In the genomic region with DNA sequence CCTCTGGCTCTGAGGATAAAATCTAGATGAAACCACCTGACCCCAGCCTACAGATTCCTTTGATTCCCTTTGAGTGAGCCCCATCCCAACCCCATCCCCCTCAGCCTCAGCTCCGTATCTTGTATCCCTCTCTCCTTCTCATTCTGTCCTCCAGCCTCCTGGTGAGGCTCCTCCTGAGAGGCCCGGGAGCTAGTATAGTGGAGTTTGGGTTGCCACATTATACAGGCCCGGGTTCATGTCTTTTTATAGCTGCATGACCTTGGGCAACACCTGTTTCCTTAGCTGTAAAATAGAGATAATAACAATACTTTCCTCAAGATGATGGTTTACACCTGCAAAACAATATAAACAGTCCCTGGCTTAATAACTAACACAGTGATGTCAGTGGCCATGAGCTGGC, we compare ENCODE assay signal across 19 cellular contexts.
DNase-seq lines count a peak whose midpoint lies in the region; TF ChIP-seq lines count a peak whose summit lies in the region.
"Had no signal": no experiment of that assay in that cellular context is flagged by ENCODE, and none has a peak within 500 bp of the region (broad histone marks: within the 10 kb centered on the region; RNA-seq: fewer than 3 reads in every experiment).

No MANE protein-coding gene starts in this region.

- H3K4me3 ChIP-seq in colonic mucosa (no peak overlapping the region), mucosa of rectum (ENCODE audit: low read length in 2 of 2) (no peak overlapping the region)
- H3K4me3 ChIP-seq: A549, BLaER1, GM12878, GM23248 had no signal

- H3K27me3 ChIP-seq in colonic mucosa (no peaks in the 10 kb centered on the region), mucosa of rectum (ENCODE audit: control insufficient read depth in 2 of 2, insufficient read depth in 2 of 2, low read length in 2 of 2) (no peaks in the 10 kb centered on the region)
- H3K27me3 ChIP-seq: BLaER1 had no signal

- TF ChIP-seq CTCF in colonic mucosa (IDR thresholded peaks at IDR 0.05), result no peak

- intact Hi-C loops in colonic mucosa (cut with DNase I), result no loop called here

- no peaks in the 10 kb centered on the region for H3K9me3 ChIP-seq in colonic mucosa
- no peaks in the 10 kb centered on the region for H3K9me3 ChIP-seq in mucosa of rectum (ENCODE audit: control insufficient read depth in 2 of 2, low read length in 2 of 2)
- H3K9me3 ChIP-seq: A549, BLaER1 had no signal

- no peaks in the 10 kb centered on the region for H3K36me3 ChIP-seq in colonic mucosa
- H3K36me3 ChIP-seq in mucosa of rectum (ENCODE audit: control insufficient read depth in 2 of 2, insufficient read depth in 2 of 2, low read length in 2 of 2), result no peaks in the 10 kb centered on the region
- H3K36me3 ChIP-seq: BLaER1 had no signal

- DNase-seq in NCI-H2171 treated with DMSO at 0.1 percent for 48 hours (lab: John Stamatoyannopoulos, UW), result peak; percentile 10
- DNase-seq in NCI-H2171 (lab: John Stamatoyannopoulos, UW), result no peak
- DNase-seq in NCI-H146 treated with DMSO at 0.1 percent for 48 hours (lab: John Stamatoyannopoulos, UW; ENCODE audit: unreplicated experiment), result peak; percentile 22
- DNase-seq in colonic mucosa, result peak; percentile 61
- no peak for DNase-seq in NCI-H526 treated with DMSO at 0.1 percent for 48 hours (lab: John Stamatoyannopoulos, UW)
- no peak for DNase-seq in SK-N-DZ (ENCODE audit: low spot score)
- no peak for DNase-seq in GF-D8 (lab: John Stamatoyannopoulos, UW)
- DNase-seq: CD8-positive, alpha-beta T cell; GM23248; MM.1S; NCI-H187; NCI-H524; NK-92 treated with Interleukin-12 subunit alpha and Interleukin-12 subunit beta, amount 100 ng/mL, for 24 hours; SW 1271; T-helper 2 cell had no signal

- peaks cover 21% of the 10 kb centered on the region for H3K4me1 ChIP-seq in colonic mucosa
- peaks cover 38 to 65% of the 10 kb centered on the region in 2 donors for H3K4me1 ChIP-seq in mucosa of rectum (ENCODE audit: control insufficient read depth in 2 of 2, insufficient read depth in 2 of 2, low read length in 2 of 2)
- H3K4me1 ChIP-seq: BLaER1 had no signal

- H3K9ac ChIP-seq in colonic mucosa (ENCODE audit: low read depth in 2 of 2, low read length in 2 of 2) (peak overlapping the region in 1 of 2 donors; percentile 49), mucosa of rectum (ENCODE audit: low read depth in 1 of 2, low read length in 2 of 2) (no peak overlapping the region)
- H3K9ac ChIP-seq: BLaER1, GM23248 had no signal

- H3K27ac ChIP-seq in colonic mucosa (peak overlapping the region; percentile 81), mucosa of rectum (ENCODE audit: low read depth in 2 of 2, low read length in 2 of 2) (peak overlapping the region; percentile 67 to 80)
- H3K27ac ChIP-seq: A549, BLaER1, GM23248 had no signal

Comparison
In these comparisons a context has a peak if more than half of its experiments do, and no peak if none do; other contexts are left out.
1. DNase-seq: peak in NCI-H2171 treated with DMSO at 0.1 percent for 48 hours (single experiment), NCI-H146 treated with DMSO at 0.1 percent for 48 hours (single experiment) and colonic mucosa (single experiment); none in NCI-H2171 (single experiment), NCI-H526 treated with DMSO at 0.1 percent for 48 hours (single experiment), SK-N-DZ (single experiment) and GF-D8 (single experiment).